ENCODE assay signal across 25 cellular contexts in the genomic region with DNA sequence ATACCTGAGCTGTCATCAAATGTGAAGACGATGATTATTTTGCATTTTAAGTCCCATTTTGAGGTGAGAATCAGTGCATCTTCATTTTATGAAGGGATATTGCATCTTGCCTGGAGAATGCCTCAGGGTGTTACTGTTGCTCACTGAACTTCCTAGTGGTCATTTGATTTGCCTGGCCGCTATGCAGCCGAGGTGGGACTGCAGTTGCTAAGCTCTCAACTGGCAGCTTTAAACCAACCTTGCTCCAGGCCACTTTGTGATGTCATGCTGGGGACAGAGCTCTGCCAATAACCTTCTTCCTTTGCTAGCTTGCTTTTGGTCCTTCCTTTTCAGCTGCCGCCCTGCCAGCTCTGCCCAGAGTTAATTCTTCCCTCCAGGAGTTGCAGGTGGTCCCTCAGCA.
"Had no signal": no experiment of that assay in that cellular context is flagged by ENCODE, and none has a peak within 500 bp of the region (broad histone marks: within the 10 kb centered on the region; RNA-seq: fewer than 3 reads in every experiment).

No MANE protein-coding gene starts in this region.

- H3K4me2 ChIP-seq: hepatocyte, smooth muscle cell had no signal

- H3K27ac ChIP-seq: gastroesophageal sphincter, heart left ventricle, hepatocyte, left lung, neutrophil, pancreas, suprapubic skin, transverse colon, upper lobe of right lung, uterus had no signal

- H3K79me2 ChIP-seq: hepatocyte had no signal

- H3K4me1 ChIP-seq: gastroesophageal sphincter, heart left ventricle, left lung, pancreas, suprapubic skin, transverse colon, upper lobe of right lung, uterus had no signal

- H3K9me3 Mint-ChIP-seq: effector memory CD8-positive, alpha-beta T cell; naive thymus-derived CD8-positive, alpha-beta T cell; nephron progenitor cell; stimulated activated naive CD8-positive, alpha-beta T cell treated with anti-CD3 and anti-CD28 coated beads, Interleukin-15, amount 100 ng/mL, for 72 hours had no signal

- H3K36me3 Mint-ChIP-seq: naive thymus-derived CD8-positive, alpha-beta T cell had no signal

- DNase-seq: cortex of kidney; effector memory CD8-positive, alpha-beta T cell; foreskin fibroblast; heart left ventricle; left cardiac atrium; left lung; mammary epithelial cell; naive thymus-derived CD8-positive, alpha-beta T cell; nephron progenitor cell; pancreas; stimulated activated CD4-positive, alpha-beta T cell treated with anti-CD3 and anti-CD28 coated beads, Interleukin-12 subunit alpha, Interleukin-12 subunit beta, amount 100 ng/mL, for 4 hours; stimulated activated CD4-positive, alpha-beta T cell treated with anti-CD3 and anti-CD28 coated beads, Interleukin-1b, Interleukin-23, amount 100 ng/mL, for 48 hours; stimulated activated CD4-positive, alpha-beta T cell treated with anti-CD3 and anti-CD28 coated beads, Interleukin-4, amount 100 ng/mL, for 1 hour; stimulated activated CD8-positive, alpha-beta memory T cell treated with anti-CD3 and anti-CD28 coated beads, Interleukin-4, amount 100 ng/mL, for 48 hours; stimulated activated naive CD4-positive, alpha-beta T cell; stimulated activated naive CD8-positive, alpha-beta T cell treated with anti-CD3 and anti-CD28 coated beads, Interleukin-15, amount 100 ng/mL, for 72 hours; transverse colon; upper lobe of right lung; uterus had no signal

- H2AFZ ChIP-seq: hepatocyte had no signal

- H3K27ac Mint-ChIP-seq: effector memory CD8-positive, alpha-beta T cell; nephron progenitor cell had no signal

- H3K4me1 Mint-ChIP-seq: naive thymus-derived CD8-positive, alpha-beta T cell; stimulated activated naive CD8-positive, alpha-beta T cell treated with anti-CD3 and anti-CD28 coated beads, Interleukin-15, amount 100 ng/mL, for 72 hours had no signal

- H3K27me3 ChIP-seq: hepatocyte, neutrophil, upper lobe of right lung, uterus had no signal

- H3K36me3 ChIP-seq: gastroesophageal sphincter, heart left ventricle, left lung, neutrophil, pancreas, suprapubic skin, transverse colon, upper lobe of right lung, uterus had no signal

- H3K9me3 ChIP-seq: gastroesophageal sphincter, heart left ventricle, left lung, neutrophil, pancreas, suprapubic skin, transverse colon, upper lobe of right lung, uterus had no signal

- H3K4me3 Mint-ChIP-seq: effector memory CD8-positive, alpha-beta T cell; naive thymus-derived CD8-positive, alpha-beta T cell; nephron progenitor cell; stimulated activated naive CD8-positive, alpha-beta T cell treated with anti-CD3 and anti-CD28 coated beads, Interleukin-15, amount 100 ng/mL, for 72 hours had no signal

- H3K4me3 ChIP-seq: gastroesophageal sphincter, heart left ventricle, hepatocyte, left lung, pancreas, smooth muscle cell, suprapubic skin, transverse colon, upper lobe of right lung, uterus had no signal

- ATAC-seq: effector memory CD8-positive, alpha-beta T cell; gastroesophageal sphincter; heart left ventricle; left cardiac atrium; left lung; naive thymus-derived CD8-positive, alpha-beta T cell; pancreas; sciatic nerve; stimulated activated naive CD8-positive, alpha-beta T cell treated with anti-CD3 and anti-CD28 coated beads, Interleukin-15, amount 100 ng/mL, for 72 hours; upper lobe of right lung had no signal
